8 cellular contexts compared by ENCODE assay signal in the genomic region with DNA sequence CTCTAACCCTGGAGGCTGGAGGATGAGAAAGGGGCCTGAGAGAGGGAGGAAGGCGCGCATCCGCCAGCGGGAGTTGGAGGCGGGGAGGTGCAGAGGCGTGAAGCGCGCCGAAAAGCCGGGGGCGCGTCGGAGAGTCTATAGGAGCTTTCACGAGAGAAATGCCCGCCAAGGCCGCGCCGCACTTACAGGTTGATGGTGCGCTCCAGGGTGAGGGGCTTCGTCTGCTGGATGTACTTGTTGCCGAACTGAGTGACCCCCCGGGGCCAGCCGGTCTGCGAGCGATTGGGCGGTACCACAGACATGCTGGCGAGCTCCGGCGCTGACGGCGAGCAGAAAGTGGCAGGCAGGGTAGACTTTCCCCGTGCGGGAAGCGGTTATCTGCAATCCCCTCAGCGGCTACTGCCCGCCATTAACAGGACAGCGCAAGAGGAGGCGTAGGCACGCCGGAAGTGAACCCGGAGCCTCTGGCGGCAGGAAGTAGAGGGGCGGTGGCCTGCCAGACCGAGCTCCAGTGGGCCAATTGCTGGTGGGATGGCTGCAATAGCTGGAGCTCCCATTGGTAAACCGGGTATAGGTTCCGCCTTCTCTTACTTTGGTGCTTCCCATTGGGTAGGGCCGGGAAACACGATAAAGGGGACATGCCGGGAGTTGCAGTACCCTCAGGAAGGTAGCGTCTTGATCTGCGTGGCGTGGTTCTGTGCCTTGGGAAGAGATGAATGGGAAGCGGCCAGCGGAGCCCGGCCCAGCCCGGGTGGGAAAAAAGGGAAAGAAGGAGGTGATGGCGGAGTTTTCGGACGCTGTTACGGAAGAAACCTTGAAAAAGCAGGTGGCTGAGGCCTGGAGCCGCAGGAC. TPM values are rescaled to one million over a fixed set of nuclear protein-coding genes. Genes with fewer than 3 reads are reported as not detected.
DNase-seq lines count a peak whose midpoint lies in the region; ATAC-seq and TF ChIP-seq lines count a peak whose summit lies in the region.

TSS of gene NUDT21 (minus strand) at position 432 of the 852 bp plus-strand sequence. CDS start at position 302, 130 bp downstream.
TSS of gene OGFOD1 (plus strand) at position 654 of the 852 bp plus-strand sequence. CDS start at position 713, 59 bp downstream.

- no peaks in the 10 kb centered on the region for H3K27me3 ChIP-seq in lung (ENCODE audit: control insufficient read depth, insufficient read depth)

- H3K4me3 ChIP-seq in lung, result peak within 1 kb of the TSS; percentile 96

- H3K27ac ChIP-seq in lung (ENCODE audit: low read depth in 1 of 2, low read length in 1 of 2), result peak within 1 kb of the TSS; percentile 91 to 92

- CTCF ChIA-PET in activated CD8-positive, alpha-beta memory T cell treated with anti-CD3 and anti-CD28 coated beads for 36 hours (lab: Charles Lee), result no interaction called here

- H3K36me3 ChIP-seq in lung (ENCODE audit: control insufficient read depth in 2 of 2, insufficient read depth in 2 of 2, low read length in 2 of 2), result peaks cover 7 to 17% of the 10 kb centered on the region in 2 donors

- POLR2A ChIA-PET in activated CD8-positive, alpha-beta memory T cell treated with anti-CD3 and anti-CD28 coated beads for 36 hours (lab: Charles Lee), result interaction anchor here (0.6 to 1.5 kb wide), 8 partner anchors 10 to 1679 kb away, joined by 3 to 4 read pairs (median 3); partner anchors contain the start of gene AMFR

- TF ChIP-seq CTCF in GM20000 (IDR thresholded peaks at IDR 0.05; ENCODE audit: extremely low read depth, missing control alignments), result no peak
- TF ChIP-seq CTCF in lung (IDR thresholded peaks at IDR 0.05; ENCODE audit: control extremely low read depth, extremely low read depth), result no peak

- peak; percentile 99 for ATAC-seq in lung (ENCODE audit: insufficient read depth, low FRiP score)

- DNase-seq in CMK (ENCODE audit: low read depth) (peak; percentile 95), GM20000 (ENCODE audit: low spot score) (peak; percentile 95), HT-29 (ENCODE audit: low spot score) (peak; percentile 95), NOMO-1 (lab: John Stamatoyannopoulos, UW; ENCODE audit: unreplicated experiment in 2 of 2) (peak; percentile 99 to 100), lung (ENCODE audit: low spot score) (peak; percentile 96)
- DNase-seq in effector CD8-positive, alpha-beta T cell (lab: John Stamatoyannopoulos, UW), result peak; percentile 82
- DNase-seq in stimulated activated CD4-positive, alpha-beta T cell treated with anti-CD3 and anti-CD28 coated beads, TNF-alpha, amount 100 ng/mL, for 4 hours (ENCODE audit: low read depth in 3 of 3), result peak; percentile 66 to 87 (median 81)

- WGBS in lung, 2 donors, result 0% methylated on average over 61 of the region's 61 CpGs

- no peaks in the 10 kb centered on the region for H3K9me3 ChIP-seq in lung (ENCODE audit: control insufficient read depth in 2 of 2, insufficient read depth in 1 of 2, low read length in 1 of 2)

- peaks cover 11 to 17% of the 10 kb centered on the region in 2 donors for H3K4me1 ChIP-seq in lung (ENCODE audit: control insufficient read depth in 2 of 2, insufficient read depth in 2 of 2, low read length in 2 of 2)

RNA-seq across cellular contexts. Expression of gene NUDT21, which starts in this region (rescaled TPM):
- 165 and 185 TPM in 2 replicates for total RNA-seq in HT-29 (2014; rRNA removed; shearing (Covaris generic))
- 100 to 1,000 TPM; 349 to 353 TPM for total RNA-seq in activated CD8-positive, alpha-beta memory T cell treated with anti-CD3 and anti-CD28 coated beads for 36 hours
- total RNA-seq in lung, result 10 to 100 TPM; 84.8 to 91.0 TPM
- polyA plus RNA-seq in lung, result 10 to 100 TPM; 30.9 to 36.1 TPM

RNA-seq across cellular contexts. Expression of gene OGFOD1, which starts in this region (rescaled TPM):
- total RNA-seq in HT-29 (2014; rRNA removed; shearing (Covaris generic)), result 34.2 and 43.2 TPM in 2 replicates
- 10 to 100 TPM; 92.8 to 98.3 TPM for total RNA-seq in activated CD8-positive, alpha-beta memory T cell treated with anti-CD3 and anti-CD28 coated beads for 36 hours
- total RNA-seq in lung, result 10 to 100 TPM; 32.4 to 36.1 TPM
- 10 to 100 TPM in 1 of 2 donors, 1 to 10 TPM in 1; 9.1 to 26.6 TPM for polyA plus RNA-seq in lung

Comparison
In these comparisons a context has a peak if more than half of its experiments do, and no peak if none do; other contexts are left out.
1. Peak in every context shown above with its lines: DNase-seq, ATAC-seq, H3K4me3 ChIP-seq and H3K27ac ChIP-seq.